ENCODE assay signal across 8 cellular contexts in the genomic region with DNA sequence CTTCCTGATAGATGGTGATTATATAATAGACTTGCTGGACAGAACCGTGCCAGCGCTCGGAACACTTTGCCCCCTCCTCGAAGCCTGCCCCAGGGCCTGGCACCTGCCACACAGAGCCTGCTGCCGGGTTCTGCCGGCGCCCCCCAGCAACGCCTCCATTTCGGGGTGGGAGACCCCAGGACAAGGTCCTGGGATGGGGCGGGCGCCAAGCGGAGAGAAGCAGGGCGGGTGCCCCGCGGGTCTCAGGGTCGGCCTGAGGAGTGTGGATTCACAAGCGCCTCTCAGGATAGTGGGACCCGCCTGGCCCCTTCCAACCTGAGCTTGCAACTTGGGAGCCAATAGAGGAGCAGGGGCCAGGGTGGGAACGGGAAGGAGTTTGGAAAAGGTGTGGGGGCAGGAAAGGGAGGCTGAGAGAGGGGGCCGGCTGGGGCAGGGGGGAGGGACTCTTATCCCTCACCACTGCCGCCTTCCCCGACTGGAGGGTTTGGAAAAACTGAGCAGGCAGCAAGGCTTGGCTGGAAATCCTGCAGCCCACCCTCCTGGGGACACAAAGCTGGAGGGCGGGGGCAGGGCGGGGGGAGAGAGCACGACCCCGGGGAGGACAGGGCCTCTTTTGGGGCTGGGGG. TPM values are rescaled to one million over a fixed set of nuclear protein-coding genes. Genes with fewer than 3 reads are reported as not detected.
DNase-seq lines count a peak whose midpoint lies in the region; ATAC-seq and TF ChIP-seq lines count a peak whose summit lies in the region.

No MANE protein-coding gene starts in this region.

- H3K9me3 ChIP-seq in HUES48 (ENCODE audit: control insufficient read depth, insufficient read depth, low read length) (no peaks in the 10 kb centered on the region), SU-DHL-6 (ENCODE audit: insufficient read depth, low read length) (no peaks in the 10 kb centered on the region), left lung (no peaks in the 10 kb centered on the region)

- H3K9me3 Mint-ChIP-seq in chondrocyte (ENCODE audit: low read depth) = no peaks in the 10 kb centered on the region
- no peaks in the 10 kb centered on the region for H3K9me3 Mint-ChIP-seq in stimulated activated naive CD8-positive, alpha-beta T cell treated with anti-CD3 and anti-CD28 coated beads, Interleukin-15, amount 100 ng/mL, for 72 hours

- no peaks in the 10 kb centered on the region for H4K20me1 ChIP-seq in SU-DHL-6 (ENCODE audit: low read depth, low read length)

- peak overlapping the region; percentile 99 for H3K27ac Mint-ChIP-seq in chondrocyte (ENCODE audit: unreplicated experiment)
- peak overlapping the region; percentile 97 to 98 for H3K27ac Mint-ChIP-seq in stimulated activated naive CD8-positive, alpha-beta T cell treated with anti-CD3 and anti-CD28 coated beads, Interleukin-15, amount 100 ng/mL, for 72 hours

- H3K9ac ChIP-seq in HUES48 (ENCODE audit: low read depth, low read length) (no peak overlapping the region), SU-DHL-6 (ENCODE audit: low read length) (peak overlapping the region; percentile 63)

- peak overlapping the region; percentile 85 for H3K4me2 ChIP-seq in SU-DHL-6 (ENCODE audit: low read depth, low read length, poor library complexity, severe bottlenecking)

- peak overlapping the region; percentile 81 for H3K4me3 ChIP-seq in HUES48 (ENCODE audit: low read depth, low read length)
- H3K4me3 ChIP-seq in SU-DHL-6 (ENCODE audit: insufficient read depth, low read length, poor library complexity, severe bottlenecking) = peak overlapping the region; percentile 68
- H3K4me3 ChIP-seq in left lung = peak overlapping the region; percentile 74 to 82

- ATAC-seq in left lung = peak; percentile 46
- ATAC-seq in stimulated activated naive CD8-positive, alpha-beta T cell treated with anti-CD3 and anti-CD28 coated beads, Interleukin-15, amount 100 ng/mL, for 72 hours = peak; percentile 5

- peak overlapping the region; percentile 88 for H3K27ac ChIP-seq in HUES48 (ENCODE audit: low read depth, low read length)
- peak overlapping the region; percentile 84 for H3K27ac ChIP-seq in SU-DHL-6 (ENCODE audit: low read depth, low read length)
- H3K27ac ChIP-seq in left lung = peak overlapping the region; percentile 84 to 99

- H3K4me3 Mint-ChIP-seq in chondrocyte (ENCODE audit: unreplicated experiment) = peak overlapping the region; percentile 88
- peak overlapping the region; percentile 94 to 95 for H3K4me3 Mint-ChIP-seq in stimulated activated naive CD8-positive, alpha-beta T cell treated with anti-CD3 and anti-CD28 coated beads, Interleukin-15, amount 100 ng/mL, for 72 hours

- H3F3A ChIP-seq in SU-DHL-6 (ENCODE audit: insufficient read depth) = peaks cover 19% of the 10 kb centered on the region

- H3K27me3 Mint-ChIP-seq in chondrocyte (ENCODE audit: low read depth) = no peaks in the 10 kb centered on the region
- H3K27me3 Mint-ChIP-seq in stimulated activated naive CD8-positive, alpha-beta T cell treated with anti-CD3 and anti-CD28 coated beads, Interleukin-15, amount 100 ng/mL, for 72 hours = no peaks in the 10 kb centered on the region

- H3K4me1 Mint-ChIP-seq in chondrocyte (ENCODE audit: low read depth) = peaks cover 32% of the 10 kb centered on the region
- H3K4me1 Mint-ChIP-seq in stimulated activated naive CD8-positive, alpha-beta T cell treated with anti-CD3 and anti-CD28 coated beads, Interleukin-15, amount 100 ng/mL, for 72 hours = peaks cover 47% of the 10 kb centered on the region

- no peaks in the 10 kb centered on the region for H3K9me2 ChIP-seq in SU-DHL-6 (replicated peaks; ENCODE audit: insufficient read depth, low read length)

- H3K27me3 ChIP-seq in HUES48 (ENCODE audit: control insufficient read depth, insufficient read depth, low read length) (peaks cover 24% of the 10 kb centered on the region), SU-DHL-6 (ENCODE audit: low read length) (no peaks in the 10 kb centered on the region), left lung (no peaks in the 10 kb centered on the region)

- no peaks in the 10 kb centered on the region for H3K36me3 ChIP-seq in HUES48 (ENCODE audit: control insufficient read depth, insufficient read depth, low read length)
- H3K36me3 ChIP-seq in SU-DHL-6 (ENCODE audit: low read length) = no peaks in the 10 kb centered on the region
- no peaks in the 10 kb centered on the region for H3K36me3 ChIP-seq in left lung

- DNase-seq in DMS 273 (lab: John Stamatoyannopoulos, UW; ENCODE audit: unreplicated experiment) = peak; percentile 84
- DNase-seq in DMS 273 treated with DMSO at 0.1 percent for 48 hours (lab: John Stamatoyannopoulos, UW) = no peak
- DNase-seq in chondrocyte (ENCODE audit: low spot score) = no peak
- peak; percentile 62 to 88 for DNase-seq in left lung
- DNase-seq in stimulated activated naive CD8-positive, alpha-beta T cell treated with anti-CD3 and anti-CD28 coated beads, Interleukin-15, amount 100 ng/mL, for 72 hours = no peak
- no peak for DNase-seq in MV-4-11 (lab: John Stamatoyannopoulos, UW)

- no peaks in the 10 kb centered on the region for H3K36me3 Mint-ChIP-seq in chondrocyte (ENCODE audit: low read depth)

- peaks cover 31% of the 10 kb centered on the region for H3K4me1 ChIP-seq in HUES48 (ENCODE audit: control insufficient read depth, insufficient read depth, low read length)
- H3K4me1 ChIP-seq in left lung = peaks cover 12 to 47% of the 10 kb centered on the region in 2 donors

- TF ChIP-seq CTCF in SU-DHL-6 (IDR thresholded peaks at IDR 0.05; ENCODE audit: insufficient read depth, low read length, poor library complexity, severe bottlenecking) = no peak
- no peak for TF ChIP-seq CTCF in chondrocyte (IDR thresholded peaks at IDR 0.05)
- no peak for TF ChIP-seq CTCF in left lung (IDR thresholded peaks at IDR 0.05)

- no peaks in the 10 kb centered on the region for H3K79me2 ChIP-seq in SU-DHL-6 (ENCODE audit: insufficient read depth, low read length)

- intact Hi-C loops in left lung (cut with DNase I) = no loop called here

- peak overlapping the region; percentile 69 for H2AFZ ChIP-seq in SU-DHL-6 (ENCODE audit: low read depth, low read length, severe bottlenecking)

RNA-seq across cellular contexts. Expression of gene BCL9L, which starts 3.3 kb away (rescaled TPM):
- total RNA-seq in chondrocyte = 131 to 145 TPM (median 138 TPM) in 3 replicates
- total RNA-seq in left lung = 10 to 100 TPM; 79.4 to 88.9 TPM

RNA-seq across cellular contexts. Expression of gene UPK2, which starts 27.1 kb away (rescaled TPM):
- 0.22 to 0.63 TPM (median 0.38 TPM) in 3 replicates for total RNA-seq in chondrocyte
- total RNA-seq in left lung = not detected

RNA-seq across cellular contexts. Expression of gene FOXR1, which starts 42.6 kb away (rescaled TPM):
- total RNA-seq in chondrocyte (not detected in 3 replicates), left lung (not detected)

RNA-seq across cellular contexts. Expression of gene CXCR5, which starts 45.3 kb away (rescaled TPM):
- 0.07 to 0.27 TPM in 2 of 3 replicates, not detected in the other for total RNA-seq in chondrocyte
- under 1 TPM in 1 of 2 donors, not detected in 1; 0.10 TPM for total RNA-seq in left lung

Comparison
In these comparisons a context has a peak if more than half of its experiments do, and no peak if none do; other contexts are left out.
1. DNase-seq: peak in DMS 273 (single experiment) and left lung (2 of 2); none in DMS 273 treated with DMSO at 0.1 percent for 48 hours (single experiment), chondrocyte (single experiment), stimulated activated naive CD8-positive, alpha-beta T cell treated with anti-CD3 and anti-CD28 coated beads, Interleukin-15, amount 100 ng/mL, for 72 hours (0 of 2) and MV-4-11 (single experiment).
2. Peak in every context shown above with its lines, with median percentiles within 50 percentile points of each other: H3K27ac ChIP-seq and H3K4me3 ChIP-seq.